In genomic region chr1:230858918-230859819, GRCh38 we compare ENCODE assay signal across 11 cellular contexts. TPM values are rescaled to one million over a fixed set of nuclear protein-coding genes. Genes with fewer than 3 reads are reported as not detected.
A peak's percentile ranks its signal among the peaks of the same experiment; 100 is the strongest.
DNase-seq lines count a peak whose midpoint lies in the region; ATAC-seq and TF ChIP-seq lines count a peak whose summit lies in the region.
"Had no signal": no experiment of that assay in that cellular context is flagged by ENCODE, and none has a peak within 500 bp of the region (broad histone marks: within the 10 kb centered on the region; RNA-seq: fewer than 3 reads in every experiment).

No MANE protein-coding gene starts in this region.

- in situ Hi-C loops in mammary epithelial cell (cut with MboI; ENCODE audit: low sequenced_read_pairs in 2 of 2): no loop called here

- DNase-seq in breast epithelium (ENCODE audit: low spot score in 2 of 2) (peak in 1 of 2 donors; percentile 40), mammary epithelial cell (no peak), fibroblast of mammary gland (ENCODE audit: low read depth) (peak; percentile 59), middle frontal gyrus (ENCODE audit: extremely low spot score, low spot score) (peak; percentile 88), aorta (peak in 1 of 2 donors; percentile 67), Karpas-422 (no peak), mucosa of descending colon (no peak)
- DNase-seq: effector CD8-positive, alpha-beta T cell; T-helper 9 cell had no signal

- H3K9me2 ChIP-seq in Karpas-422 (replicated peaks; ENCODE audit: insufficient read depth, low read length): no peaks in the 10 kb centered on the region

- no peak overlapping the region for H3K4me3 ChIP-seq in breast epithelium
- H3K4me3 ChIP-seq in mammary epithelial cell (replicated peaks in 1 of 3; ENCODE audit: insufficient read depth in 1 of 3, low read depth in 2 of 3, low read length in 3 of 3): no peak overlapping the region
- H3K4me3 ChIP-seq in fibroblast of mammary gland (ENCODE audit: control insufficient read depth, low read depth, low read length): no peak overlapping the region
- no peak overlapping the region for H3K4me3 ChIP-seq in aorta (ENCODE audit: low read length in 2 of 2)
- no peak overlapping the region for H3K4me3 ChIP-seq in Karpas-422 (ENCODE audit: low read length)
- H3K4me3 ChIP-seq in mucosa of descending colon: no peak overlapping the region

- dilution Hi-C loops in mammary epithelial cell (cut with HindIII; ENCODE audit: low sequenced_read_pairs): no loop called here

- CTCF ChIA-PET in mammary epithelial cell (lab: Charles Lee; ENCODE audit: low non-redundant PET): no interaction called here

- 29% methylated on average over 11 of the region's 12 CpGs for WGBS in mammary epithelial cell (ENCODE audit: low coverage, missing lambda C conversion rate)
- 11 to 18% methylated on average over 12 of the region's 12 CpGs for WGBS in aorta, 2 donors

- H3K9ac ChIP-seq in mammary epithelial cell (ENCODE audit: insufficient read depth, low read length) (no peak overlapping the region), Karpas-422 (ENCODE audit: low read length) (no peak overlapping the region)

- H4K20me1 ChIP-seq in mammary epithelial cell (ENCODE audit: insufficient read depth, low read length) (no peaks in the 10 kb centered on the region), Karpas-422 (ENCODE audit: insufficient read depth, low read depth, low read length) (0 out of 2 replicates have a peak, but pooled peaks cover 4% of the 10 kb centered on the region)

- H3K4me1 ChIP-seq in breast epithelium: peaks cover 0 to 54% of the 10 kb centered on the region in 2 donors
- H3K4me1 ChIP-seq in mammary epithelial cell (ENCODE audit: insufficient read depth, low read length): no peaks in the 10 kb centered on the region
- H3K4me1 ChIP-seq in aorta (ENCODE audit: control insufficient read depth in 1 of 2, insufficient read depth in 2 of 2, low read length in 2 of 2): peaks cover 4 to 12% of the 10 kb centered on the region in 2 donors
- H3K4me1 ChIP-seq in Karpas-422 (ENCODE audit: low read length): no peaks in the 10 kb centered on the region
- no peaks in the 10 kb centered on the region for H3K4me1 ChIP-seq in mucosa of descending colon (ENCODE audit: low read depth)

- H3K27ac ChIP-seq in breast epithelium (peak overlapping the region; percentile 45 to 63), mammary epithelial cell (ENCODE audit: insufficient read depth, low read depth, low read length) (no peak overlapping the region), aorta (ENCODE audit: low read depth in 1 of 2, low read length in 2 of 2) (peak overlapping the region; percentile 92 to 96), Karpas-422 (ENCODE audit: low read length) (no peak overlapping the region)
- H3K27ac ChIP-seq: 22Rv1 had no signal

- BruUV-seq in mammary epithelial cell (replicated peaks; lab: Mats Ljungman, UMichigan): no TSS peak

- H3K9me3 ChIP-seq in breast epithelium (no peaks in the 10 kb centered on the region), mammary epithelial cell (replicated peaks; ENCODE audit: insufficient read depth, low read length) (no peaks in the 10 kb centered on the region), aorta (ENCODE audit: control insufficient read depth, low read length) (no peaks in the 10 kb centered on the region), Karpas-422 (ENCODE audit: low read length) (no peaks in the 10 kb centered on the region), mucosa of descending colon (no peaks in the 10 kb centered on the region)

- H3K79me2 ChIP-seq in mammary epithelial cell (ENCODE audit: insufficient read depth, low read length): peaks cover 4% of the 10 kb centered on the region
- H3K79me2 ChIP-seq in Karpas-422 (ENCODE audit: low read length): no peaks in the 10 kb centered on the region

- H3K36me3 ChIP-seq in breast epithelium: no peaks in the 10 kb centered on the region
- no peaks in the 10 kb centered on the region for H3K36me3 ChIP-seq in mammary epithelial cell (ENCODE audit: insufficient read depth, low read length)
- H3K36me3 ChIP-seq in aorta (ENCODE audit: control insufficient read depth in 1 of 2, insufficient read depth in 2 of 2, low read length in 1 of 2): peaks cover 2 to 4% of the 10 kb centered on the region in 2 donors
- no peaks in the 10 kb centered on the region for H3K36me3 ChIP-seq in Karpas-422 (ENCODE audit: insufficient read depth, low read length)
- H3K36me3 ChIP-seq in mucosa of descending colon (ENCODE audit: low read depth): no peaks in the 10 kb centered on the region

- H2AFZ ChIP-seq in mammary epithelial cell (ENCODE audit: low read depth, low read length) (no peak overlapping the region), Karpas-422 (ENCODE audit: low read length) (no peak overlapping the region)

- H3K4me2 ChIP-seq in mammary epithelial cell (ENCODE audit: insufficient read depth, low read depth, low read length) (no peak overlapping the region), Karpas-422 (ENCODE audit: low read depth, low read length, poor library complexity, severe bottlenecking) (no peak overlapping the region)

- ATAC-seq in aorta (ENCODE audit: low FRiP score) (no peak), mucosa of descending colon (no peak), esophagus mucosa (no peak)

- no peaks in the 10 kb centered on the region for H3K27me3 ChIP-seq in breast epithelium
- no peaks in the 10 kb centered on the region for H3K27me3 ChIP-seq in mammary epithelial cell (ENCODE audit: insufficient read depth, low read length)
- H3K27me3 ChIP-seq in aorta (ENCODE audit: control insufficient read depth in 1 of 2, insufficient read depth in 2 of 2, low read length in 1 of 2): no peaks in the 10 kb centered on the region
- H3K27me3 ChIP-seq in Karpas-422 (ENCODE audit: low read length): no peaks in the 10 kb centered on the region

- no peak for TF ChIP-seq POLR2A in breast epithelium (IDR thresholded peaks at IDR 0.05)

- intact Hi-C loops in breast epithelium (cut with DNase I; ENCODE audit: low total_unique reads) (no loop called here), mammary epithelial cell (cut with micrococcal nuclease) (no loop called here), aorta (cut with DNase I) (no loop called here), mucosa of descending colon (cut with DNase I, micrococcal nuclease) (no loop called here)

- no peak for TF ChIP-seq CTCF in breast epithelium (IDR thresholded peaks at IDR 0.05)
- no peak for TF ChIP-seq CTCF in mammary epithelial cell (conservative IDR thresholded peaks at IDR 0.05 in 1 of 2, IDR thresholded peaks at IDR 0.05 in 1 of 2; ENCODE audit: extremely low read depth in 1 of 2, insufficient read depth in 1 of 2, low read depth in 1 of 2, low read length in 2 of 2)
- TF ChIP-seq CTCF in fibroblast of mammary gland (conservative IDR thresholded peaks at IDR 0.05; ENCODE audit: control insufficient read depth, insufficient read depth, low read depth, low read length): no peak
- TF ChIP-seq CTCF in mucosa of descending colon (IDR thresholded peaks at IDR 0.05): no peak

RNA-seq across cellular contexts. Expression of gene C1orf198, which starts 9.2 kb away (rescaled TPM):
- total RNA-seq in breast epithelium (100 to 1,000 TPM in 2 of 3 donors, 10 to 100 TPM in 1; 63.6 to 138 (median 124) TPM), mammary epithelial cell (10 to 100 TPM in 1 of 2 donors, 1 to 10 TPM in 1; 8.8 to 25.7 TPM), aorta (100 to 1,000 TPM; 117 to 172 TPM), mucosa of descending colon (10 to 100 TPM in 2 of 3 donors, 1 to 10 TPM in 1; 9.8 to 35.9 (median 15.5) TPM), esophagus mucosa (15.1 TPM)
- polyA plus RNA-seq in mammary epithelial cell (6.7 TPM), aorta (100 to 1,000 TPM in 1 of 2 donors, 10 to 100 TPM in 1; 61.2 to 110 TPM)
- polyA minus RNA-seq in mammary epithelial cell: 21.9 TPM
- 3.0 and 3.7 TPM in 2 replicates for total RNA-seq in Karpas-422 (2014; rRNA removed; shearing (Covaris generic); ENCODE audit: low replicate concordance)

Comparison
In these comparisons a context has a peak if more than half of its experiments do, and no peak if none do; other contexts are left out.
1. H3K27ac ChIP-seq: peak in breast epithelium (2 of 2) and aorta (2 of 2); none in mammary epithelial cell (single experiment) and Karpas-422 (single experiment).
2. DNase-seq: peak in fibroblast of mammary gland (single experiment) and middle frontal gyrus (single experiment); none in mammary epithelial cell (single experiment), Karpas-422 (single experiment) and mucosa of descending colon (0 of 3).